Comparison of ENCODE assay signal across 8 cellular contexts in genomic region chr22:46053563-46054090, GRCh38.
DNase-seq lines count a peak whose midpoint lies in the region; TF ChIP-seq lines count a peak whose summit lies in the region.

No MANE protein-coding gene starts in this region.

- peaks cover 0 to 60% (median 26%) of the 10 kb centered on the region in 4 donors for H3K4me1 ChIP-seq in Peyer's patch
- peaks cover 49% of the 10 kb centered on the region for H3K4me1 ChIP-seq in prostate gland (replicated peaks)

- H3K27ac ChIP-seq in Peyer's patch (peak overlapping the region; percentile 96 to 99 (median 98)), prostate gland (peak overlapping the region; percentile 100)

- no peaks in the 10 kb centered on the region for H3K27me3 Mint-ChIP-seq in activated naive CD4-positive, alpha-beta T cell treated with anti-CD3 and anti-CD28 coated beads, Interleukin-2, amount 50 U/mL, for 24 hours

- H3K27me3 ChIP-seq in Peyer's patch (no peaks in the 10 kb centered on the region), prostate gland (replicated peaks; ENCODE audit: insufficient read depth) (no peaks in the 10 kb centered on the region)

- H3K4me3 ChIP-seq in Peyer's patch (peak overlapping the region; percentile 65 to 97 (median 70)), prostate gland (peak overlapping the region; percentile 58 to 61)

- H3K4me1 Mint-ChIP-seq in activated naive CD4-positive, alpha-beta T cell treated with anti-CD3 and anti-CD28 coated beads, Interleukin-2, amount 50 U/mL, for 24 hours, result peaks cover 72% of the 10 kb centered on the region

- H3K36me3 Mint-ChIP-seq in activated naive CD4-positive, alpha-beta T cell treated with anti-CD3 and anti-CD28 coated beads, Interleukin-2, amount 50 U/mL, for 24 hours, result no peaks in the 10 kb centered on the region

- TF ChIP-seq CTCF in Peyer's patch (IDR thresholded peaks at IDR 0.05) (no peak), prostate gland (IDR thresholded peaks at IDR 0.05) (no peak)

- H3K4me3 Mint-ChIP-seq in activated naive CD4-positive, alpha-beta T cell treated with anti-CD3 and anti-CD28 coated beads, Interleukin-2, amount 50 U/mL, for 24 hours, result peak overlapping the region; percentile 93

- intact Hi-C loops in prostate gland (cut with DNase I), result loop anchor here (2.0 kb wide), 1 partner anchor 17 kb away; no protein-coding TSS in a partner anchor

- DNase-seq in NCI-H1436 (lab: John Stamatoyannopoulos, UW) (peak; percentile 66), NCI-H1436 treated with DMSO at 0.1 percent for 48 hours (lab: John Stamatoyannopoulos, UW) (no peak), Peyer's patch (peak; percentile 70 to 90 (median 87)), glomerular visceral epithelial cell (ENCODE audit: extremely low spot score) (peak; percentile 74), prostate gland (ENCODE audit: low spot score) (peak; percentile 87), H4 (ENCODE audit: low spot score) (no peak), SKM-1 treated with dmso at 0.1 percent for 144 hours (lab: John Stamatoyannopoulos, UW; ENCODE audit: unreplicated experiment) (no peak)

- H3K36me3 ChIP-seq in Peyer's patch (no peaks in the 10 kb centered on the region), prostate gland (no peaks in the 10 kb centered on the region)

- H3K9me3 ChIP-seq in Peyer's patch, result no peaks in the 10 kb centered on the region
- no peaks in the 10 kb centered on the region for H3K9me3 ChIP-seq in prostate gland

- TF ChIP-seq POLR2A in Peyer's patch (IDR thresholded peaks at IDR 0.05) (peak; percentile 16 to 51), prostate gland (IDR thresholded peaks at IDR 0.05) (peak; percentile 62)

- no peaks in the 10 kb centered on the region for H3K9me3 Mint-ChIP-seq in activated naive CD4-positive, alpha-beta T cell treated with anti-CD3 and anti-CD28 coated beads, Interleukin-2, amount 50 U/mL, for 24 hours

- WGBS in prostate gland, result 5% methylated on average over 36 of the region's 37 CpGs

- H3K27ac Mint-ChIP-seq in activated naive CD4-positive, alpha-beta T cell treated with anti-CD3 and anti-CD28 coated beads, Interleukin-2, amount 50 U/mL, for 24 hours, result peak overlapping the region; percentile 97

Comparison
In these comparisons a context has a peak if more than half of its experiments do, and no peak if none do; other contexts are left out.
1. DNase-seq: peak in NCI-H1436 (single experiment), Peyer's patch (3 of 3), glomerular visceral epithelial cell (single experiment) and prostate gland (single experiment); none in NCI-H1436 treated with DMSO at 0.1 percent for 48 hours (single experiment), H4 (single experiment) and SKM-1 treated with dmso at 0.1 percent for 144 hours (single experiment).